15 cellular contexts compared by ENCODE assay signal in the genomic region with DNA sequence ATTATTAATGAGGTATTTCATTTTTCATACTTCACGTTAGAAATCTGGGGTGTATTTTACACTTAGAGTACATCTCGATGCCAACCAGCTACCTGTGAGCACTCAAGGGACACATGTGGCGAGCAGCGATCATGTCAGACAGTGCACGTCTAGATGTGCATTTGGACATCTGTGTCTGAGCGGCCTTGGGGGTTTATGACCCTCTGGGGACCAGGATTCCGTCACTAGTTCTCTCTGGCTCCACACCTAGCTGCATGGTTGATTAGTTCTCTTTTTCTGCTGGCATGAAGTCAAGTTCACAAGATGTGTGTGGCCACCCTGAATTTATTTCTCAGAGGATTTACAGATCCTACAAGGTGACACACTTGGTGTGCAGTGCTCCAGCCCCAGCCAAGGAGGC.
A peak's percentile ranks its signal among the peaks of the same experiment; 100 is the strongest.
DNase-seq lines count a peak whose midpoint lies in the region; ATAC-seq and TF ChIP-seq lines count a peak whose summit lies in the region.
"Had no signal": no experiment of that assay in that cellular context is flagged by ENCODE, and none has a peak within 500 bp of the region (broad histone marks: within the 10 kb centered on the region; RNA-seq: fewer than 3 reads in every experiment).

No MANE protein-coding gene starts in this region.

- H3K4me1 Mint-ChIP-seq in CD14-positive monocyte: peaks cover 14% of the 10 kb centered on the region
- H3K4me1 Mint-ChIP-seq: B cell had no signal

- no peaks in the 10 kb centered on the region for H3K9me2 ChIP-seq in OCI-LY1 (ENCODE audit: low read depth, low read length)

- no peak overlapping the region for H2AFZ ChIP-seq in OCI-LY1 (ENCODE audit: low read length)
- H2AFZ ChIP-seq: GM23248 had no signal

- TF ChIP-seq POLR2A in NB4 (IDR thresholded peaks at IDR 0.05; ENCODE audit: extremely low read depth, insufficient read length): no peak

- H3K36me3 ChIP-seq in OCI-LY1 (ENCODE audit: insufficient read depth, low read length): peaks cover 22% of the 10 kb centered on the region

- H3F3A ChIP-seq in OCI-LY1 (ENCODE audit: insufficient read depth, low read length): no peaks in the 10 kb centered on the region

- H3K9me3 Mint-ChIP-seq in CD14-positive monocyte: peaks cover 0 to 1% (median 0%) of the 10 kb centered on the region in 7 donors

- H3K4me1 ChIP-seq in OCI-LY1 (ENCODE audit: insufficient read depth, low read length, severe bottlenecking): peaks cover 39% of the 10 kb centered on the region

- peaks cover 0 to 2% (median 1%) of the 10 kb centered on the region in 3 donors for H3K27me3 Mint-ChIP-seq in CD14-positive monocyte (ENCODE audit: low read depth in 3 of 3)
- H3K27me3 Mint-ChIP-seq: B cell had no signal

- no peak overlapping the region for H3K4me3 Mint-ChIP-seq in CD14-positive monocyte
- H3K4me3 Mint-ChIP-seq: B cell; CD4-positive, alpha-beta memory T cell had no signal

- H3K9ac ChIP-seq in OCI-LY1 (ENCODE audit: low read length): no peak overlapping the region
- H3K9ac ChIP-seq: GM23248 had no signal

- no peaks in the 10 kb centered on the region for H3K79me2 ChIP-seq in OCI-LY1 (ENCODE audit: insufficient read depth, low read length)

- no peak for ATAC-seq in GM18861 (IDR thresholded peaks at IDR 0.05; ENCODE audit: unreplicated experiment)
- ATAC-seq: HCT116 had no signal

- H4K20me1 ChIP-seq in OCI-LY1 (ENCODE audit: insufficient read depth, low read length): no peaks in the 10 kb centered on the region

- H3K27ac ChIP-seq in OCI-LY1 (ENCODE audit: low read depth, low read length, poor library complexity, severe bottlenecking): peak overlapping the region; percentile 23
- H3K27ac ChIP-seq: GM23248, HL-60 had no signal

- intact Hi-C loops in CD14-positive monocyte (cut with micrococcal nuclease): no loop called here

- DNase-seq in NB4 (ENCODE audit: low read depth) (peak; percentile 34), NCI-H524 (lab: John Stamatoyannopoulos, UW) (peak; percentile 52 to 71), CD14-positive monocyte (ENCODE audit: low spot score) (no peak), NCI-H510A (lab: John Stamatoyannopoulos, UW) (no peak), NCI-H345 (lab: John Stamatoyannopoulos, UW) (no peak)
- DNase-seq: C1 segment of cervical spinal cord; CD4-positive, alpha-beta memory T cell; DND-41; GDM1; GM23248 had no signal

- no peaks in the 10 kb centered on the region for H3K36me3 Mint-ChIP-seq in CD14-positive monocyte
- H3K36me3 Mint-ChIP-seq: CD4-positive, alpha-beta memory T cell had no signal

- H3K9me3 ChIP-seq in OCI-LY1 (ENCODE audit: low read length): no peaks in the 10 kb centered on the region

- peak overlapping the region in 1 of 7 donors; percentile 58 for H3K27ac Mint-ChIP-seq in CD14-positive monocyte
- H3K27ac Mint-ChIP-seq: B cell; CD4-positive, alpha-beta memory T cell had no signal

- no peak overlapping the region for H3K4me3 ChIP-seq in NB4 (ENCODE audit: low read depth, low read length)
- no peak overlapping the region for H3K4me3 ChIP-seq in OCI-LY1 (ENCODE audit: low read depth, low read length, poor library complexity, severe bottlenecking)
- H3K4me3 ChIP-seq: GM23248 had no signal

- TF ChIP-seq CTCF in NB4 (IDR thresholded peaks at IDR 0.05; ENCODE audit: low read depth, low read length): no peak
- TF ChIP-seq CTCF in OCI-LY1 (IDR thresholded peaks at IDR 0.05; ENCODE audit: low read length): no peak
- TF ChIP-seq CTCF in CD14-positive monocyte (IDR thresholded peaks at IDR 0.05): no peak

- no peak overlapping the region; the same call in 1 of the 2 replicates for H3K4me2 ChIP-seq in OCI-LY1 (ENCODE audit: low read length)

- no peaks in the 10 kb centered on the region for H3K27me3 ChIP-seq in OCI-LY1 (ENCODE audit: insufficient read depth, low read length)

Comparison
In these comparisons a context has a peak if more than half of its experiments do, and no peak if none do; other contexts are left out.
1. DNase-seq: peak in NB4 (single experiment) and NCI-H524 (2 of 2); none in CD14-positive monocyte (single experiment), NCI-H510A (single experiment) and NCI-H345 (single experiment).